Comparison of ENCODE assay signal across 24 cellular contexts in the genomic region with DNA sequence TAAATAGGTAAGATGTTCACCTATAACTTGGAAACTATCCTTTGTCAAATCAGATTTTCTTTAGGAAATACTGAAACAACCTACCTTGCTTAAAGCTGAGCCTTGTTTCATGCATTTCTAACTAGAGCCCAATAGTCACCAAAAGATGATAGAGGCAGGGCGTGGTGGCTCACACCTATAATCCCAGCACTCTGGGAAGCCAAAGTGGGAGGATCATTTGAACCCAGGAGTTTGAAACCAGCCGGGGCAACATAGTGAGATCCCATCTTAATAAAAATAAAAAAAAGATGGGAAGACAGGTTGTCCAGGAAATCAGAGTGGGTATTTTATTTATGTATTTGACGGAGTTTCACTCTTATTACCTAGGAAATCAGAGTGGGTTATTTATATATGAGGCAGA. TPM values are rescaled to one million over a fixed set of nuclear protein-coding genes. Genes with fewer than 3 reads are reported as not detected.
DNase-seq lines count a peak whose midpoint lies in the region; ATAC-seq, FAIRE-seq and TF ChIP-seq lines count a peak whose summit lies in the region.
"Had no signal": no experiment of that assay in that cellular context is flagged by ENCODE, and none has a peak within 500 bp of the region (broad histone marks: within the 10 kb centered on the region; RNA-seq: fewer than 3 reads in every experiment).

No MANE protein-coding gene starts in this region.

- CTCF ChIA-PET in CD4-positive, alpha-beta T cell (lab: Charles Lee) = no interaction called here
- CTCF ChIA-PET in K562 (lab: Yijun Ruan, JAX; ENCODE audit: low intra/inter-chr PET ratio) = no interaction called here

- POLR2A ChIA-PET in CD4-positive, alpha-beta T cell (lab: Charles Lee) = interaction anchor here (4.4 kb wide), 1 partner anchor 47 kb away, joined by 11 read pairs; no protein-coding TSS in a partner anchor
- POLR2A ChIA-PET in K562 (lab: Yijun Ruan, JAX) = interaction anchor here (0.7 to 1.3 kb wide), 2 partner anchors 10 to 133 kb away, joined by 3 to 4 read pairs; no protein-coding TSS in a partner anchor

- no peak for TF ChIP-seq EP300 in K562 (IDR thresholded peaks at IDR 0.05; ENCODE audit: low read length)

- no peak for TF ChIP-seq CTCF in CD4-positive, alpha-beta T cell (IDR thresholded peaks at IDR 0.05)
- TF ChIP-seq CTCF in K562 (IDR thresholded peaks at IDR 0.05 in 2 of 3, conservative IDR thresholded peaks at IDR 0.05 in 1 of 3; ENCODE audit: insufficient read depth in 2 of 3, low read depth in 1 of 3, low read length in 3 of 3) (no peak), hepatocyte (IDR thresholded peaks at IDR 0.05; ENCODE audit: poor library complexity) (no peak), CD14-positive monocyte (IDR thresholded peaks at IDR 0.05) (no peak)

- no peak for DNase-seq in activated T-cell treated with anti-CD3 and anti-CD28 coated beads, Interleukin-2, amount 50 U/mL, for 24 hours
- DNase-seq in activated T-cell treated with anti-CD3 and anti-CD28 coated beads, Interleukin-2, amount 50 U/mL, for 72 hours = no peak
- no peak for DNase-seq in CD4-positive, alpha-beta T cell
- no peak for DNase-seq in K562 (ENCODE audit: extremely low read depth in 1 of 4, low spot score in 3 of 4)
- no peak for DNase-seq in hepatocyte (ENCODE audit: low spot score)
- DNase-seq in HAP-1 (ENCODE audit: low spot score in 2 of 2) = no peak
- no peak for DNase-seq in CD14-positive monocyte (ENCODE audit: low spot score)
- DNase-seq: Calu3; CD4-positive, alpha-beta memory T cell; COR-L47; DMS53; DMS79 treated with DMSO at 0.1 percent for 48 hours; GF-D8; GOT3; HCEC 1CT had no signal

- H3K9ac ChIP-seq in K562 (ENCODE audit: insufficient read depth in 1 of 2, low read depth in 2 of 2, low read length in 2 of 2) = no peak overlapping the region
- H3K9ac ChIP-seq: BLaER1 had no signal

- no peak for FAIRE-seq in K562 (lab: Jason Lieb, UNC)
- FAIRE-seq: A204.1, GM12891, GM18507, H54 had no signal

- no peak overlapping the region for H3K4me3 Mint-ChIP-seq in activated T-cell treated with anti-CD3 and anti-CD28 coated beads, Interleukin-2, amount 50 U/mL, for 24 hours
- H3K4me3 Mint-ChIP-seq in activated T-cell treated with anti-CD3 and anti-CD28 coated beads, Interleukin-2, amount 50 U/mL, for 72 hours = no peak overlapping the region
- no peak overlapping the region for H3K4me3 Mint-ChIP-seq in CD4-positive, alpha-beta T cell
- no peak overlapping the region for H3K4me3 Mint-ChIP-seq in IgD-negative memory B cell
- H3K4me3 Mint-ChIP-seq in CD14-positive monocyte = no peak overlapping the region
- H3K4me3 Mint-ChIP-seq: B cell; CD4-positive, alpha-beta memory T cell had no signal

- no peak for TF ChIP-seq POLR2A in K562 (conservative IDR thresholded peaks at IDR 0.05)

- no peaks in the 10 kb centered on the region for H3K9me3 ChIP-seq in CD4-positive, alpha-beta T cell (ENCODE audit: control insufficient read depth, low read length)
- H3K9me3 ChIP-seq in K562 (replicated peaks; ENCODE audit: control insufficient read depth, insufficient read depth, low read depth, low read length) = no peaks in the 10 kb centered on the region
- no peaks in the 10 kb centered on the region for H3K9me3 ChIP-seq in hepatocyte (ENCODE audit: low read depth)
- H3K9me3 ChIP-seq in HAP-1 = no peaks in the 10 kb centered on the region
- H3K9me3 ChIP-seq: BLaER1 had no signal

- no peaks in the 10 kb centered on the region for H3K4me1 ChIP-seq in K562 (replicated peaks in 1 of 2; ENCODE audit: control insufficient read depth in 2 of 2, insufficient read depth in 2 of 2, low read length in 2 of 2)
- no peaks in the 10 kb centered on the region for H3K4me1 ChIP-seq in hepatocyte (ENCODE audit: insufficient read depth)
- H3K4me1 ChIP-seq in HAP-1 = no peaks in the 10 kb centered on the region
- H3K4me1 ChIP-seq: BLaER1 had no signal

- H3K79me2 ChIP-seq in K562 (ENCODE audit: control insufficient read depth, insufficient read depth, low read length) (no peaks in the 10 kb centered on the region), hepatocyte (peaks cover 3% of the 10 kb centered on the region)

- peaks cover 12% of the 10 kb centered on the region for H3K4me1 Mint-ChIP-seq in activated T-cell treated with anti-CD3 and anti-CD28 coated beads, Interleukin-2, amount 50 U/mL, for 24 hours (ENCODE audit: low read depth)
- no peaks in the 10 kb centered on the region for H3K4me1 Mint-ChIP-seq in activated T-cell treated with anti-CD3 and anti-CD28 coated beads, Interleukin-2, amount 50 U/mL, for 72 hours (ENCODE audit: low read depth)
- H3K4me1 Mint-ChIP-seq in CD4-positive, alpha-beta T cell (ENCODE audit: low read depth) = peaks cover 13% of the 10 kb centered on the region
- H3K4me1 Mint-ChIP-seq in IgD-negative memory B cell = peaks cover 0 to 13% (median 2%) of the 10 kb centered on the region in 3 donors
- no peaks in the 10 kb centered on the region for H3K4me1 Mint-ChIP-seq in CD14-positive monocyte

- no peaks in the 10 kb centered on the region for H4K20me1 ChIP-seq in K562 (replicated peaks; ENCODE audit: control insufficient read depth, insufficient read depth, low read length)
- H4K20me1 ChIP-seq in hepatocyte (ENCODE audit: insufficient read depth, poor library complexity, severe bottlenecking) = peaks cover 11% of the 10 kb centered on the region

- no peak overlapping the region for H2AFZ ChIP-seq in K562 (ENCODE audit: low read depth, low read length)
- no peak overlapping the region for H2AFZ ChIP-seq in hepatocyte

- H3K36me3 ChIP-seq in K562 (ENCODE audit: control insufficient read depth, insufficient read depth, low read length) = peaks cover 82% of the 10 kb centered on the region
- H3K36me3 ChIP-seq in hepatocyte (replicated peaks; ENCODE audit: insufficient read depth, low read depth) = peaks cover 6% of the 10 kb centered on the region
- peaks cover 81% of the 10 kb centered on the region for H3K36me3 ChIP-seq in HAP-1 (replicated peaks)

- H3K9me1 ChIP-seq in K562 (ENCODE audit: control insufficient read depth, insufficient read depth, low read length) = no peaks in the 10 kb centered on the region

- no TSS peak for BruUV-seq in K562 (replicated peaks; lab: Mats Ljungman, UMichigan)

- H3K4me2 ChIP-seq in K562 (ENCODE audit: insufficient read depth, low read length) (no peak overlapping the region), hepatocyte (no peak overlapping the region)
- H3K4me2 ChIP-seq: BLaER1 had no signal

- H3K9me2 ChIP-seq in hepatocyte (replicated peaks; ENCODE audit: insufficient read depth) = no peaks in the 10 kb centered on the region

- no peaks in the 10 kb centered on the region for H3K9me3 Mint-ChIP-seq in activated T-cell treated with anti-CD3 and anti-CD28 coated beads, Interleukin-2, amount 50 U/mL, for 24 hours
- H3K9me3 Mint-ChIP-seq in activated T-cell treated with anti-CD3 and anti-CD28 coated beads, Interleukin-2, amount 50 U/mL, for 72 hours = no peaks in the 10 kb centered on the region
- H3K9me3 Mint-ChIP-seq in CD4-positive, alpha-beta T cell = no peaks in the 10 kb centered on the region
- no peaks in the 10 kb centered on the region for H3K9me3 Mint-ChIP-seq in IgD-negative memory B cell
- H3K9me3 Mint-ChIP-seq in CD14-positive monocyte = no peaks in the 10 kb centered on the region
- H3K9me3 Mint-ChIP-seq: CD4-positive, alpha-beta memory T cell had no signal

- intact Hi-C loops in CD4-positive, alpha-beta T cell (cut with DNase I, micrococcal nuclease) = loop anchor here (2.0 to 5.0 kb wide), 2 partner anchors 14 to 35 kb away; no protein-coding TSS in a partner anchor
- intact Hi-C loops in K562 (cut with micrococcal nuclease) (no loop called here), CD14-positive monocyte (cut with micrococcal nuclease) (no loop called here)

- in situ Hi-C loops in K562 (cut with MboI) = no loop called here
- in situ Hi-C loops in HAP-1 (cut with MboI; ENCODE audit: low sequenced_read_pairs) = no loop called here

- WGBS in K562 (ENCODE audit: insufficient coverage, low coverage, missing lambda C conversion rate) = 96% methylated on average over 3 of the region's 3 CpGs
- WGBS in hepatocyte (ENCODE audit: low lambda C conversion rate, missing lambda C conversion rate) = 95% methylated on average over 3 of the region's 3 CpGs

- H3K4me3 ChIP-seq in K562 (no peak overlapping the region), hepatocyte (no peak overlapping the region), HAP-1 (no peak overlapping the region)
- H3K4me3 ChIP-seq: BLaER1 had no signal

- peak overlapping the region; percentile 14 for H3K27ac Mint-ChIP-seq in activated T-cell treated with anti-CD3 and anti-CD28 coated beads, Interleukin-2, amount 50 U/mL, for 24 hours
- H3K27ac Mint-ChIP-seq in activated T-cell treated with anti-CD3 and anti-CD28 coated beads, Interleukin-2, amount 50 U/mL, for 72 hours = no peak overlapping the region
- H3K27ac Mint-ChIP-seq in CD4-positive, alpha-beta T cell = peak overlapping the region; percentile 57
- H3K27ac Mint-ChIP-seq in IgD-negative memory B cell (peak overlapping the region in 2 of 3 donors; percentile 59 to 73), CD14-positive monocyte (no peak overlapping the region)
- H3K27ac Mint-ChIP-seq: B cell had no signal

- no peaks in the 10 kb centered on the region for H3K27me3 Mint-ChIP-seq in activated T-cell treated with anti-CD3 and anti-CD28 coated beads, Interleukin-2, amount 50 U/mL, for 24 hours
- H3K27me3 Mint-ChIP-seq in activated T-cell treated with anti-CD3 and anti-CD28 coated beads, Interleukin-2, amount 50 U/mL, for 72 hours (ENCODE audit: low read depth) = no peaks in the 10 kb centered on the region
- H3K27me3 Mint-ChIP-seq in CD4-positive, alpha-beta T cell = no peaks in the 10 kb centered on the region
- H3K27me3 Mint-ChIP-seq in IgD-negative memory B cell (no peaks in the 10 kb centered on the region), CD14-positive monocyte (ENCODE audit: low read depth in 3 of 3) (no peaks in the 10 kb centered on the region)
- H3K27me3 Mint-ChIP-seq: B cell; CD4-positive, alpha-beta memory T cell had no signal

- no peak for TF ChIP-seq RAD21 in K562 (CRISPR knock-in tag; conservative IDR thresholded peaks at IDR 0.05 in 1 of 2, IDR thresholded peaks at IDR 0.05 in 1 of 2)

- ATAC-seq in activated T-cell treated with anti-CD3 and anti-CD28 coated beads, Interleukin-2, amount 50 U/mL, for 72 hours (replicated peaks in 1 of 2) = no peak
- ATAC-seq in CD4-positive, alpha-beta T cell (ENCODE audit: poor library complexity) = no peak
- no peak for ATAC-seq in K562

- H3K36me3 Mint-ChIP-seq in activated T-cell treated with anti-CD3 and anti-CD28 coated beads, Interleukin-2, amount 50 U/mL, for 24 hours (ENCODE audit: low read depth) = peaks cover 91% of the 10 kb centered on the region
- peaks cover 2 to 39% of the 10 kb centered on the region in 2 donors for H3K36me3 Mint-ChIP-seq in activated T-cell treated with anti-CD3 and anti-CD28 coated beads, Interleukin-2, amount 50 U/mL, for 72 hours (ENCODE audit: insufficient read depth in 2 of 2)
- peaks cover 88% of the 10 kb centered on the region for H3K36me3 Mint-ChIP-seq in CD4-positive, alpha-beta T cell (ENCODE audit: low read depth)
- H3K36me3 Mint-ChIP-seq in IgD-negative memory B cell (peaks cover 1% of the 10 kb centered on the region), CD14-positive monocyte (peaks cover 73 to 86% of the 10 kb centered on the region in 2 donors)

- no peaks in the 10 kb centered on the region for H3K27me3 ChIP-seq in CD4-positive, alpha-beta T cell (ENCODE audit: control insufficient read depth, insufficient read depth, low read length)
- H3K27me3 ChIP-seq in K562 (ENCODE audit: control insufficient read depth in 2 of 2, insufficient read depth in 2 of 2, low read length in 2 of 2) (no peaks in the 10 kb centered on the region), hepatocyte (no peaks in the 10 kb centered on the region), HAP-1 (ENCODE audit: low read depth) (no peaks in the 10 kb centered on the region)
- H3K27me3 ChIP-seq: BLaER1 had no signal

- H3K27ac ChIP-seq in CD4-positive, alpha-beta T cell (ENCODE audit: low read depth, low read length) = no peak overlapping the region
- no peak overlapping the region for H3K27ac ChIP-seq in K562 (ENCODE audit: extremely low read depth, low read depth, low read length)
- no peak overlapping the region for H3K27ac ChIP-seq in hepatocyte
- H3K27ac ChIP-seq: 22Rv1, BLaER1, C4-2B had no signal

RNA-seq across cellular contexts. Expression of a gene that starts 38.3 kb away (rescaled TPM):
- 100 to 1,000 TPM; 239 to 256 TPM for total RNA-seq in activated T-cell treated with anti-CD3 and anti-CD28 coated beads, Interleukin-2, amount 50 U/mL, for 72 hours
- total RNA-seq in CD4-positive, alpha-beta T cell = 100 to 1,000 TPM; 341 to 355 TPM
- polyA plus RNA-seq in IgD-negative memory B cell (81.9 TPM), K562 (2011; rRNA removed) (55.3 and 65.6 TPM in 2 replicates), K562 (2014; fragmentation: Illumina TruSeq; extraction: Trizol) (54.3 and 58.2 TPM in 2 replicates), K562 (2014; fragmentation: Nextera tagmentation; extraction: Ambion mirVana) (10 to 100 TPM in 1 of 2 experiments, 1 to 10 TPM in 1; 10.0 to 15.5 TPM), K562 (2014; rRNA removed) (24.6 and 27.4 TPM in 2 replicates), hepatocyte (16.4 and 17.3 TPM in 2 replicates), CD14-positive monocyte (10 to 100 TPM; 17.8 to 31.9 TPM)
- total RNA-seq in K562 (2011; cell fraction: chromatin; rRNA removed; ENCODE audit: low replicate concordance) = 109 and 203 TPM in 2 replicates
- total RNA-seq in K562 (2011; cell fraction: nucleolus; rRNA removed) = 59.6 and 63.2 TPM in 2 replicates
- total RNA-seq in K562 (2011; cell fraction: nucleoplasm; rRNA removed) = 92.8 and 138 TPM in 2 replicates
- total RNA-seq in K562 (2014; rRNA removed) (37.5 and 37.7 TPM in 2 replicates), K562 (2014; rRNA removed; fragmentation: Illumina TruSeq; extraction: Trizol) (76.6 and 85.4 TPM in 2 replicates), K562 (2015; rRNA removed; fragmentation: Illumina TruSeq; extraction: Trizol) (56.8 and 62.6 TPM in 2 replicates), K562 (2021) (87.9 and 102 TPM in 2 replicates), hepatocyte (111 and 122 TPM in 2 replicates)
- 12.6 and 25.4 TPM in 2 replicates for polyA plus RNA-seq in K562 (2011; cell fraction: cytosol; rRNA removed)
- polyA plus RNA-seq in K562 (2011; cell fraction: nucleus; rRNA removed) = 16.3 and 23.1 TPM in 2 replicates
- 25.0 and 35.6 TPM in 2 replicates for polyA plus RNA-seq in K562 (2012)
- 261 and 264 TPM in 2 replicates for polyA minus RNA-seq in K562 (2011; rRNA and poly(A)+ RNA removed)
- polyA minus RNA-seq in K562 (2011; cell fraction: cytosol; rRNA and poly(A)+ RNA removed) = 49.8 and 75.0 TPM in 2 replicates
- 30.6 and 61.4 TPM in 2 replicates for polyA minus RNA-seq in K562 (2011; cell fraction: nucleus; rRNA and poly(A)+ RNA removed)

Comparison
In these comparisons a context has a peak if more than half of its experiments do, and no peak if none do; other contexts are left out.
1. H3K27ac Mint-ChIP-seq: peak in activated T-cell treated with anti-CD3 and anti-CD28 coated beads, Interleukin-2, amount 50 U/mL, for 24 hours (single experiment), CD4-positive, alpha-beta T cell (single experiment) and IgD-negative memory B cell (2 of 3); none in activated T-cell treated with anti-CD3 and anti-CD28 coated beads, Interleukin-2, amount 50 U/mL, for 72 hours (single experiment) and CD14-positive monocyte (0 of 7).
2. intact Hi-C loops: an anchor here in CD4-positive, alpha-beta T cell (2.0 to 5.0 kb wide); none called in K562 and CD14-positive monocyte.